ENCODE assay signal across 17 cellular contexts in the genomic region with DNA sequence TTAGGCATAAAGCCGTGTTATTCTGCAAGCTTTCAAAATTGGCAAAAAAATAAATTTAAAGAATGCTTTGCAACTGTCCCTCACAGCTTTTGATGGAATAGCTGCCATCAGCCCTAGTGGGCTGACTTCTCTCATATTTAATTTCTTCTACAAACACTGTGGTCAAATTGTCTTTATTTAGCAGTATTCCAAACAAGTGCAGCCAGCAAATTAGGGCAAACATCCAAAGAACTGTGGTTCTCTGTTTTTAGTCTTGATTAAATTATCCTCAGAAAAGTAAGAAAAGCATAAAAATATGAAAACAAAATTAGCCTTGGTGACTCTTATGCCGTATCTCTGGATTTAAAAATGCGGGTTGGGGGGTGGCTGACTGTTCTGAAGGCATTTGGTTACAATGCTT.
DNase-seq lines count a peak whose midpoint lies in the region; ATAC-seq and TF ChIP-seq lines count a peak whose summit lies in the region.
"Had no signal": no experiment of that assay in that cellular context is flagged by ENCODE, and none has a peak within 500 bp of the region (broad histone marks: within the 10 kb centered on the region; RNA-seq: fewer than 3 reads in every experiment).

No MANE protein-coding gene starts in this region.

- peaks cover 3% of the 10 kb centered on the region for H3K27me3 Mint-ChIP-seq in glutamatergic neuron (ENCODE audit: unreplicated experiment)
- H3K27me3 Mint-ChIP-seq in activated CD8-positive, alpha-beta memory T cell treated with anti-CD3 and anti-CD28 coated beads, Interleukin-2, amount 10 ng/mL, durations not matched to agents 7 days and 5 days = peaks cover 6% of the 10 kb centered on the region

- BruUV-seq in IMR-90 (replicated peaks; lab: Mats Ljungman, UMichigan) = no TSS peak

- no peak overlapping the region for H2BK15ac ChIP-seq in IMR-90 (ENCODE audit: low read depth, low read length)

- intact Hi-C loops in IMR-90 (cut with micrococcal nuclease) = no loop called here

- H3K4me2 ChIP-seq in IMR-90 (ENCODE audit: low read depth, low read length) = no peak overlapping the region

- no peak for TF ChIP-seq POLR2A in IMR-90 (IDR thresholded peaks at IDR 0.05; ENCODE audit: low read depth, low read length)

- no peak overlapping the region for H3K18ac ChIP-seq in IMR-90 (ENCODE audit: low read depth, low read length)

- no peak overlapping the region for H2BK20ac ChIP-seq in IMR-90 (ENCODE audit: low read depth, low read length)

- H3K4ac ChIP-seq in IMR-90 (ENCODE audit: low read depth, low read length) = no peak overlapping the region

- H2BK5ac ChIP-seq in IMR-90 (ENCODE audit: low read depth, low read length, poor library complexity, severe bottlenecking) = no peak overlapping the region

- TF ChIP-seq RAD21 in IMR-90 (IDR thresholded peaks at IDR 0.05; ENCODE audit: low read length) = no peak

- H3K4me3 ChIP-seq in IMR-90 (ENCODE audit: insufficient read depth, low read depth, low read length) = no peak overlapping the region
- H3K4me3 ChIP-seq: testis had no signal

- no peak overlapping the region for H3K56ac ChIP-seq in IMR-90 (ENCODE audit: extremely low read depth, insufficient read depth, low read length)

- peak; percentile 25; the same call in 1 of the 2 replicates for ATAC-seq in IMR-90 (ENCODE audit: low read depth)
- no peak for ATAC-seq in activated CD8-positive, alpha-beta memory T cell treated with anti-CD3 and anti-CD28 coated beads, Interleukin-2, amount 10 ng/mL, durations not matched to agents 7 days and 5 days
- ATAC-seq: activated CD8-positive, alpha-beta T cell treated with anti-CD3 and anti-CD28 coated beads, Interleukin-2, amount 10 ng/mL, durations not matched to agents 7 days and 5 days; activated naive CD8-positive, alpha-beta T cell treated with anti-CD3 and anti-CD28 coated beads, Interleukin-2, amount 50 U/mL, for 24 hours had no signal

- peaks cover 10% of the 10 kb centered on the region for H3K4me1 ChIP-seq in IMR-90 (ENCODE audit: control insufficient read depth, insufficient read depth, low read length)

- no peak overlapping the region for H3K23ac ChIP-seq in IMR-90 (ENCODE audit: low read depth, low read length)

- peaks cover 3% of the 10 kb centered on the region for H3K9me3 Mint-ChIP-seq in glutamatergic neuron (ENCODE audit: unreplicated experiment)
- H3K9me3 Mint-ChIP-seq in activated CD8-positive, alpha-beta memory T cell treated with anti-CD3 and anti-CD28 coated beads, Interleukin-2, amount 10 ng/mL, durations not matched to agents 7 days and 5 days (ENCODE audit: low read depth) = no peaks in the 10 kb centered on the region
- H3K9me3 Mint-ChIP-seq: activated naive CD8-positive, alpha-beta T cell treated with anti-CD3 and anti-CD28 coated beads, Interleukin-2, amount 50 U/mL, for 24 hours; T-helper 1 cell treated with Interleukin-12 subunit alpha and Interleukin-12 subunit beta and Interleukin-4 antibody, amounts not matched to agents 30 μg/mL and 1 μg/mL, for 36 hours had no signal

- no peak overlapping the region for H3K27ac Mint-ChIP-seq in glutamatergic neuron (ENCODE audit: unreplicated experiment)
- H3K27ac Mint-ChIP-seq in activated CD8-positive, alpha-beta memory T cell treated with anti-CD3 and anti-CD28 coated beads, Interleukin-2, amount 10 ng/mL, durations not matched to agents 7 days and 5 days = no peak overlapping the region
- H3K27ac Mint-ChIP-seq: activated CD8-positive, alpha-beta T cell treated with anti-CD3 and anti-CD28 coated beads, Interleukin-2, amount 10 ng/mL, durations not matched to agents 7 days and 5 days; activated naive CD8-positive, alpha-beta T cell treated with anti-CD3 and anti-CD28 coated beads, Interleukin-2, amount 50 U/mL, for 24 hours; T-helper 1 cell treated with Interleukin-12 subunit alpha and Interleukin-12 subunit beta and Interleukin-4 antibody, amounts not matched to agents 30 μg/mL and 1 μg/mL, for 36 hours had no signal

- POLR2A ChIA-PET in IMR-90 (lab: Charles Lee; ENCODE audit: unreplicated experiment) = interaction anchor here (0.5 kb wide), 1 partner anchor 405 kb away, joined by 7 read pairs; no protein-coding TSS in a partner anchor

- H3K9ac ChIP-seq in IMR-90 (ENCODE audit: low read depth, low read length) = no peak overlapping the region

- H2AK5ac ChIP-seq in IMR-90 (ENCODE audit: low read depth, low read length) = no peak overlapping the region

- peaks cover 35% of the 10 kb centered on the region for H3K4me1 Mint-ChIP-seq in glutamatergic neuron (ENCODE audit: low read depth, unreplicated experiment)
- no peaks in the 10 kb centered on the region for H3K4me1 Mint-ChIP-seq in activated CD8-positive, alpha-beta memory T cell treated with anti-CD3 and anti-CD28 coated beads, Interleukin-2, amount 10 ng/mL, durations not matched to agents 7 days and 5 days
- H3K4me1 Mint-ChIP-seq: activated naive CD8-positive, alpha-beta T cell treated with anti-CD3 and anti-CD28 coated beads, Interleukin-2, amount 50 U/mL, for 24 hours had no signal

- no peak overlapping the region for H4K91ac ChIP-seq in IMR-90 (ENCODE audit: insufficient read depth, low read depth, low read length)

- dilution Hi-C loops in IMR-90 (cut with HindIII; ENCODE audit: low sequenced_read_pairs, unreplicated experiment) = no loop called here

- H4K20me1 ChIP-seq in IMR-90 (ENCODE audit: insufficient read depth, low read length) = peaks cover 52% of the 10 kb centered on the region

- CTCF ChIA-PET in IMR-90 (lab: Yijun Ruan, JAX) = interaction anchor here (1.0 kb wide), 1 partner anchor 22 kb away, joined by 4 read pairs; no protein-coding TSS in a partner anchor
- CTCF ChIA-PET in activated CD8-positive, alpha-beta memory T cell treated with anti-CD3 and anti-CD28 coated beads, Interleukin-2, amount 10 ng/mL, durations not matched to agents 7 days and 5 days (lab: Charles Lee) = interaction anchor here (0.6 kb wide), 1 partner anchor 22 kb away, joined by 3 read pairs; no protein-coding TSS in a partner anchor

- H3K27ac ChIP-seq in IMR-90 (ENCODE audit: insufficient read depth, low read length) = no peak overlapping the region
- H3K27ac ChIP-seq in angular gyrus (ENCODE audit: low read depth, low read length) = peak overlapping the region; percentile 71

- peak overlapping the region; percentile 70 for H3K4me3 Mint-ChIP-seq in glutamatergic neuron (ENCODE audit: unreplicated experiment)
- no peak overlapping the region for H3K4me3 Mint-ChIP-seq in activated CD8-positive, alpha-beta memory T cell treated with anti-CD3 and anti-CD28 coated beads, Interleukin-2, amount 10 ng/mL, durations not matched to agents 7 days and 5 days
- H3K4me3 Mint-ChIP-seq: activated CD8-positive, alpha-beta T cell treated with anti-CD3 and anti-CD28 coated beads, Interleukin-2, amount 10 ng/mL, durations not matched to agents 7 days and 5 days; activated naive CD8-positive, alpha-beta T cell treated with anti-CD3 and anti-CD28 coated beads, Interleukin-2, amount 50 U/mL, for 24 hours; T-helper 1 cell treated with Interleukin-12 subunit alpha and Interleukin-12 subunit beta and Interleukin-4 antibody, amounts not matched to agents 30 μg/mL and 1 μg/mL, for 36 hours had no signal

- H3K9me1 ChIP-seq in IMR-90 (ENCODE audit: insufficient read depth, low read length) = peaks cover 24% of the 10 kb centered on the region

- H3K36me3 Mint-ChIP-seq in glutamatergic neuron (ENCODE audit: unreplicated experiment) = peaks cover 11% of the 10 kb centered on the region
- no peaks in the 10 kb centered on the region for H3K36me3 Mint-ChIP-seq in activated CD8-positive, alpha-beta memory T cell treated with anti-CD3 and anti-CD28 coated beads, Interleukin-2, amount 10 ng/mL, durations not matched to agents 7 days and 5 days

- DNase-seq in IMR-90 = peak; percentile 14
- no peak for DNase-seq in glutamatergic neuron
- peak; percentile 62 for DNase-seq in pons (ENCODE audit: low spot score)
- DNase-seq in stimulated activated CD4-positive, alpha-beta T cell treated with anti-CD3 and anti-CD28 coated beads, Interleukin-4, amount 100 ng/mL, for 4 hours = no peak
- DNase-seq in NCI-H345 treated with DMSO at 0.1 percent for 48 hours (lab: John Stamatoyannopoulos, UW; ENCODE audit: unreplicated experiment) = no peak
- no peak for DNase-seq in activated CD8-positive, alpha-beta memory T cell treated with anti-CD3 and anti-CD28 coated beads, Interleukin-2, amount 10 ng/mL, durations not matched to agents 7 days and 5 days
- no peak for DNase-seq in cerebellar nuclear complex (lab: John Stamatoyannopoulos, UW)
- DNase-seq: activated CD8-positive, alpha-beta T cell treated with anti-CD3 and anti-CD28 coated beads, Interleukin-2, amount 10 ng/mL, durations not matched to agents 7 days and 5 days; activated naive CD8-positive, alpha-beta T cell treated with anti-CD3 and anti-CD28 coated beads, Interleukin-2, amount 50 U/mL, for 24 hours; Karpas-422; NCI-H1694; NCI-H526 treated with DMSO at 0.1 percent for 48 hours; stimulated activated CD4-positive, alpha-beta T cell treated with anti-CD3 and anti-CD28 coated beads, Interleukin-4, amount 100 ng/mL, for 1 hour; stimulated activated CD8-positive, alpha-beta memory T cell treated with anti-CD3 and anti-CD28 coated beads, Interleukin-4, amount 100 ng/mL, for 48 hours; testis had no signal

- no peak for TF ChIP-seq CTCF in IMR-90 (conservative IDR thresholded peaks at IDR 0.05; ENCODE audit: low read depth, low read length)
- TF ChIP-seq CTCF in glutamatergic neuron (IDR thresholded peaks at IDR 0.05; ENCODE audit: partially characterized antibody, unreplicated experiment) = no peak

- peaks cover 32% of the 10 kb centered on the region for H3K36me3 ChIP-seq in IMR-90 (ENCODE audit: control insufficient read depth, insufficient read depth, low read length)

- peaks cover 27 to 78% of the 10 kb centered on the region in 2 experiments for H3K79me1 ChIP-seq in IMR-90 (ENCODE audit: low read depth in 1 of 2, low read length in 2 of 2)

- H4K5ac ChIP-seq in IMR-90 (ENCODE audit: low read depth, low read length) = no peak overlapping the region

- H2AK9ac ChIP-seq in IMR-90 (replicated peaks; ENCODE audit: low read depth, low read length, poor library complexity) = no peak overlapping the region

- no peaks in the 10 kb centered on the region for H3K27me3 ChIP-seq in IMR-90 (ENCODE audit: control insufficient read depth, insufficient read depth, low read length)
- H3K27me3 ChIP-seq: testis had no signal

- no peak overlapping the region for H3K14ac ChIP-seq in IMR-90 (replicated peaks; ENCODE audit: low read depth, low read length)

- H2BK120ac ChIP-seq in IMR-90 (ENCODE audit: low read depth, low read length) = no peak overlapping the region

- no peaks in the 10 kb centered on the region for H3K9me3 ChIP-seq in IMR-90 (ENCODE audit: control insufficient read depth, insufficient read depth, low read length)
- H3K9me3 ChIP-seq: testis had no signal

- 83% methylated on average over 1 of the region's 3 CpGs; no CpG with 5 or more reads in 1 of the 2 experiments for WGBS in IMR-90 (ENCODE audit: extremely low coverage in 2 of 2, insufficient read length in 1 of 2), 2 experiments

- no peak overlapping the region for H4K8ac ChIP-seq in IMR-90 (ENCODE audit: low read depth in 2 of 2, low read length in 2 of 2)

- H2AFZ ChIP-seq in IMR-90 (replicated peaks; ENCODE audit: low read length, poor library complexity) = no peak overlapping the region

- in situ Hi-C loops in IMR-90 (cut with MboI; ENCODE audit: low sequenced_read_pairs) = no loop called here

TF ChIP-seq in IMR-90, 13 proteins besides CTCF, POLR2A, EP300 and RAD21 (continues in another document):
- TF ChIP-seq CEBPB (IDR thresholded peaks at IDR 0.05; ENCODE audit: low read depth, low read length) = no peak

Comparison
In these comparisons a context has a peak if more than half of its experiments do, and no peak if none do; other contexts are left out.
1. DNase-seq: peak in IMR-90 (single experiment) and pons (single experiment); none in glutamatergic neuron (single experiment), stimulated activated CD4-positive, alpha-beta T cell treated with anti-CD3 and anti-CD28 coated beads, Interleukin-4, amount 100 ng/mL, for 4 hours (0 of 2), NCI-H345 treated with DMSO at 0.1 percent for 48 hours (single experiment), activated CD8-positive, alpha-beta memory T cell treated with anti-CD3 and anti-CD28 coated beads, Interleukin-2, amount 10 ng/mL, durations not matched to agents 7 days and 5 days (single experiment) and cerebellar nuclear complex (0 of 2).